Comparison of ENCODE assay signal across 10 cellular contexts in the genomic region with DNA sequence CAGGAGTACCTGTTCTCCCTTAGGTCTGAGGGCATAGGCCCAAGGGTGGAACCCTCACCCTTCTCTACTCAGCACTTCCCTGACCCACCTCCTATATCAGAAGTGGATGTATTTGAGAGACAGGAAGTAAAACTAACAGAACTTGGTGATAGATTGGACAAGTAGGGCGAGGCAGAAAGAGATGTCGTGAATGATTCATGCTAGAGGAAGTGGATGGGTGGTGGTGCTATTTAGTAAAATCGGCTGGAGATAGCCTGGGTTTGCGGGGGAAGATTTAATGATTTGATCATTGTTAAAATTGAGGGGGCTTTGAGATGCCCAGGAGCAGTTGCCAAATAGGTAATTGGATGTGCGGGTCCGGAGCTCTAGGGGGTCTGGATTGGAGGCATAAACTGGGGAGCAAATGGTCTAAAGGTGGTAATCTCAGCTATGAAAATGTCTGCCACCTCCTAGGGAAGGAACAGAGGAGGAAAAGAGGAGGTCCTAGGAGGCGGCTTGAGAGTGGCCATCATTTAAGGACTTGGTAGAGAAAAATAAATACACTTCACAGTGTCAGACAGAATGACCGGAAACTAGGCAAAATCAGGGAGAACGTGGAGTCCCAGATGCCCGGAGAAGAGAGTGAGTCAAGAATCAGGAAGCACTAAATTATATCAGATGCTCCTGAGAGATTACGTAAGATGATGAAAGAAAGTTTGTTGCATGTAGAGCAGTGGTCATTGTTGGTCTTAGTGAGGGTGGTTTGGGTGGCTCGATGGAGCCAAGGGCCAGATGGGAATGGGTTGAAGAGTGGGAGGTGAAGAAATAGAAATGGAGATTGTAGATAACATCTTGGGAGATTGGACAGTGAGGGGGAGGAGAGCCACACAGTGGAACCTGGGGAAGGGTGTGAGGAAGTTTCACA.
DNase-seq lines count a peak whose midpoint lies in the region; ATAC-seq and TF ChIP-seq lines count a peak whose summit lies in the region.
"Had no signal": no experiment of that assay in that cellular context is flagged by ENCODE, and none has a peak within 500 bp of the region (broad histone marks: within the 10 kb centered on the region; RNA-seq: fewer than 3 reads in every experiment).

No MANE protein-coding gene starts in this region.

- DNase-seq in stimulated activated CD4-positive, alpha-beta T cell treated with anti-CD3 and anti-CD28 coated beads, Interleukin-2, amount 100 ng/mL, for 4 hours (ENCODE audit: low read depth): peak; percentile 8
- no peak for DNase-seq in stimulated activated CD4-positive, alpha-beta T cell treated with anti-CD3 and anti-CD28 coated beads, Interleukin-4, amount 100 ng/mL, for 1 hour
- DNase-seq in SKM-1 treated with dmso at 0.1 percent for 144 hours (lab: John Stamatoyannopoulos, UW; ENCODE audit: unreplicated experiment) (peak; percentile 85), fibroblast of pulmonary artery (ENCODE audit: low read depth) (peak; percentile 17), foreskin keratinocyte (no peak), MM.1S (no peak), PC-9 (no peak)
- DNase-seq in stimulated activated naive CD4-positive, alpha-beta T cell treated with Interleukin-2 at 50 U/mL for 16 hours (lab: John Stamatoyannopoulos, UW): no peak
- DNase-seq: DMS79 treated with DMSO at 0.1 percent for 48 hours had no signal

- H3K9me2 ChIP-seq in MM.1S (replicated peaks; ENCODE audit: insufficient read depth, low read length) (no peaks in the 10 kb centered on the region), PC-9 (ENCODE audit: insufficient read depth) (no peaks in the 10 kb centered on the region)

- H3K36me3 ChIP-seq in MM.1S (replicated peaks; ENCODE audit: insufficient read depth, low read length): no peaks in the 10 kb centered on the region
- H3K36me3 ChIP-seq in PC-9 (ENCODE audit: low read depth): no peaks in the 10 kb centered on the region

- H3K27me3 ChIP-seq in foreskin keratinocyte (no peaks in the 10 kb centered on the region), MM.1S (replicated peaks; ENCODE audit: insufficient read depth, low read length) (no peaks in the 10 kb centered on the region), PC-9 (ENCODE audit: insufficient read depth, low read depth) (no peaks in the 10 kb centered on the region)

- CTCF ChIA-PET in PC-9 (lab: Charles Lee): no interaction called here

- H3K4me2 ChIP-seq in MM.1S (ENCODE audit: low read depth, low read length) (no peak overlapping the region), PC-9 (no peak overlapping the region)

- no peak overlapping the region for H3K9ac ChIP-seq in MM.1S (ENCODE audit: low read length)

- no peak for TF ChIP-seq CTCF in fibroblast of pulmonary artery (IDR thresholded peaks at IDR 0.05; ENCODE audit: low read length, missing control alignments)
- TF ChIP-seq CTCF in foreskin keratinocyte (conservative IDR thresholded peaks at IDR 0.05): no peak
- no peak for TF ChIP-seq CTCF in MM.1S (IDR thresholded peaks at IDR 0.05; ENCODE audit: low read length)
- no peak for TF ChIP-seq CTCF in PC-9 (conservative IDR thresholded peaks at IDR 0.05)

- H3K79me2 ChIP-seq in MM.1S (ENCODE audit: low read length) (no peaks in the 10 kb centered on the region), PC-9 (ENCODE audit: low read depth) (no peaks in the 10 kb centered on the region)

- H3F3A ChIP-seq in MM.1S (ENCODE audit: insufficient read depth, low read length) (no peaks in the 10 kb centered on the region), PC-9 (ENCODE audit: insufficient read depth, low read depth) (peaks cover 6% of the 10 kb centered on the region; the same call in 1 of the 2 replicates)

- no peaks in the 10 kb centered on the region for H3K4me1 ChIP-seq in foreskin keratinocyte
- H3K4me1 ChIP-seq in MM.1S (ENCODE audit: low read length): no peaks in the 10 kb centered on the region
- peaks cover 22% of the 10 kb centered on the region for H3K4me1 ChIP-seq in PC-9 (replicated peaks; ENCODE audit: insufficient read depth)

- H3K27ac ChIP-seq in foreskin keratinocyte (no peak overlapping the region), MM.1S (ENCODE audit: low read length) (no peak overlapping the region), PC-9 (no peak overlapping the region)
- H3K27ac ChIP-seq: RWPE1 had no signal

- H3K4me3 ChIP-seq in fibroblast of pulmonary artery (replicated peaks; ENCODE audit: low read depth, low read length) (no peak overlapping the region), MM.1S (ENCODE audit: low read length) (no peak overlapping the region), PC-9 (no peak overlapping the region)

- ATAC-seq in foreskin keratinocyte: no peak

- H3K9me3 ChIP-seq in MM.1S (replicated peaks; ENCODE audit: insufficient read depth, low read length) (no peaks in the 10 kb centered on the region), PC-9 (ENCODE audit: insufficient read depth, low read depth) (no peaks in the 10 kb centered on the region)

- H2AFZ ChIP-seq in MM.1S (ENCODE audit: low read length) (no peak overlapping the region), PC-9 (no peak overlapping the region)

- BruUV-seq in PC-9 (replicated peaks; lab: Mats Ljungman, UMichigan): no TSS peak

- POLR2A ChIA-PET in PC-9 (lab: Charles Lee; ENCODE audit: unreplicated experiment): interaction anchor here (0.6 kb wide), 1 partner anchor 280 kb away, joined by 4 read pairs; no protein-coding TSS in a partner anchor

- intact Hi-C loops in PC-9 (cut with micrococcal nuclease; ENCODE audit: unreplicated experiment): no loop called here

- H4K20me1 ChIP-seq in MM.1S (ENCODE audit: insufficient read depth, low read length) (no peaks in the 10 kb centered on the region), PC-9 (ENCODE audit: insufficient read depth) (no peaks in the 10 kb centered on the region)

Comparison
In these comparisons a context has a peak if more than half of its experiments do, and no peak if none do; other contexts are left out.
1. DNase-seq: peak in stimulated activated CD4-positive, alpha-beta T cell treated with anti-CD3 and anti-CD28 coated beads, Interleukin-2, amount 100 ng/mL, for 4 hours (single experiment), SKM-1 treated with dmso at 0.1 percent for 144 hours (single experiment) and fibroblast of pulmonary artery (single experiment); none in stimulated activated CD4-positive, alpha-beta T cell treated with anti-CD3 and anti-CD28 coated beads, Interleukin-4, amount 100 ng/mL, for 1 hour (single experiment), foreskin keratinocyte (0 of 2), MM.1S (single experiment), PC-9 (0 of 2) and stimulated activated naive CD4-positive, alpha-beta T cell treated with Interleukin-2 at 50 U/mL for 16 hours (single experiment).